Comparison of ENCODE assay signal across 13 cellular contexts in genomic region chr11:119919656-119920055, GRCh38.
DNase-seq lines count a peak whose midpoint lies in the region; ATAC-seq and TF ChIP-seq lines count a peak whose summit lies in the region.
"Had no signal": no experiment of that assay in that cellular context is flagged by ENCODE, and none has a peak within 500 bp of the region (broad histone marks: within the 10 kb centered on the region; RNA-seq: fewer than 3 reads in every experiment).

No MANE protein-coding gene starts in this region.

- TF ChIP-seq CTCF in glutamatergic neuron (IDR thresholded peaks at IDR 0.05; ENCODE audit: partially characterized antibody, unreplicated experiment) (no peak), progenitor cell of endocrine pancreas (IDR thresholded peaks at IDR 0.05; ENCODE audit: unreplicated experiment) (no peak)

- H3K9me3 Mint-ChIP-seq in glutamatergic neuron (ENCODE audit: unreplicated experiment), result peaks cover 7% of the 10 kb centered on the region
- H3K9me3 Mint-ChIP-seq in progenitor cell of endocrine pancreas (ENCODE audit: low read depth), result no peaks in the 10 kb centered on the region
- H3K9me3 Mint-ChIP-seq: HFFc6 had no signal

- H3K27ac Mint-ChIP-seq in glutamatergic neuron (ENCODE audit: unreplicated experiment) (peak overlapping the region; percentile 20), progenitor cell of endocrine pancreas (peak overlapping the region; percentile 1)
- H3K27ac Mint-ChIP-seq: CD4-positive, CD25-positive, alpha-beta regulatory T cell; HFFc6 had no signal

- H3K4me3 Mint-ChIP-seq in glutamatergic neuron (ENCODE audit: unreplicated experiment), result peak overlapping the region; percentile 6
- no peak overlapping the region for H3K4me3 Mint-ChIP-seq in progenitor cell of endocrine pancreas (ENCODE audit: low read depth)
- H3K4me3 Mint-ChIP-seq: CD4-positive, CD25-positive, alpha-beta regulatory T cell; HFFc6 had no signal

- no peak for ATAC-seq in HG02798 (IDR thresholded peaks at IDR 0.05; ENCODE audit: poor library complexity, unreplicated experiment)

- peak; percentile 5 for DNase-seq in NCI-H82 (lab: John Stamatoyannopoulos, UW)
- DNase-seq in NCI-H82 treated with DMSO at 0.1 percent for 48 hours (lab: John Stamatoyannopoulos, UW; ENCODE audit: unreplicated experiment), result no peak
- peak; percentile 55 for DNase-seq in glutamatergic neuron
- no peak for DNase-seq in progenitor cell of endocrine pancreas (ENCODE audit: low spot score, unreplicated experiment)
- no peak for DNase-seq in NCI-H526 (lab: John Stamatoyannopoulos, UW)
- DNase-seq in NOMO-1 (lab: John Stamatoyannopoulos, UW; ENCODE audit: unreplicated experiment in 2 of 2), result no peak
- DNase-seq: 8988T; AML-193; CD4-positive, CD25-positive, alpha-beta regulatory T cell; DMS79; HCEC 1CT; HFFc6 had no signal

- H3K36me3 Mint-ChIP-seq in glutamatergic neuron (ENCODE audit: unreplicated experiment) (peaks cover 6% of the 10 kb centered on the region), progenitor cell of endocrine pancreas (ENCODE audit: insufficient read depth) (no peaks in the 10 kb centered on the region)
- H3K36me3 Mint-ChIP-seq: CD4-positive, CD25-positive, alpha-beta regulatory T cell had no signal

- H3K4me1 Mint-ChIP-seq in glutamatergic neuron (ENCODE audit: low read depth, unreplicated experiment) (peaks cover 11% of the 10 kb centered on the region), progenitor cell of endocrine pancreas (ENCODE audit: low read depth) (peaks cover 11% of the 10 kb centered on the region)
- H3K4me1 Mint-ChIP-seq: CD4-positive, CD25-positive, alpha-beta regulatory T cell had no signal

- H3K27me3 Mint-ChIP-seq in glutamatergic neuron (ENCODE audit: unreplicated experiment) (peaks cover 10% of the 10 kb centered on the region), progenitor cell of endocrine pancreas (peaks cover 26% of the 10 kb centered on the region)

Comparison
In these comparisons a context has a peak if more than half of its experiments do, and no peak if none do; other contexts are left out.
1. DNase-seq: peak in NCI-H82 (single experiment) and glutamatergic neuron (single experiment); none in NCI-H82 treated with DMSO at 0.1 percent for 48 hours (single experiment), progenitor cell of endocrine pancreas (single experiment), NCI-H526 (0 of 2) and NOMO-1 (0 of 2).